Comparison of ENCODE assay signal across 8 cellular contexts in the genomic region with DNA sequence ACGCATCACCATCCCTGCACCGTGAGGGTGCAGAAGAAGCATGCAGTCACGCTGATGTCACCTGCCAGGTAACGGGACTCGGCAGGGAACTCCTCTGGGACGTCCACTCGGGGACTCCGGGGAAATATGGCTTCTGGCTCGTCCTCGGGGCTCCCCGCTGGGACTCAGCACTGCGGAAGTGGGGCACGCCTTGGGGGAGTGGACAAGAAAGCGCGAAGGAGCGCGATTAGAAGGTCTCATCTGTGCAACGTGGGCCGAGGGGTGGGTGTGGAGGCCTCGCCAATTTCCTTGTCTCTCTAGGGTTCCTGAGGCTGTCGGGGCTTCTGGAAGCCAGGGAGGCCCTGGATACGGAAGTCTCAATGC. TPM values are rescaled to one million over a fixed set of nuclear protein-coding genes. Genes with fewer than 3 reads are reported as not detected.
DNase-seq lines count a peak whose midpoint lies in the region; ATAC-seq and TF ChIP-seq lines count a peak whose summit lies in the region.

No MANE protein-coding gene starts in this region.

- peak; percentile 29 to 66 for DNase-seq in NCI-H526 (lab: John Stamatoyannopoulos, UW)
- DNase-seq in NCI-H526 treated with DMSO at 0.1 percent for 48 hours (lab: John Stamatoyannopoulos, UW) = no peak
- DNase-seq in SK-N-DZ (ENCODE audit: low spot score) = peak; percentile 29
- peak; percentile 57 for DNase-seq in activated naive CD4-positive, alpha-beta T cell treated with anti-CD3 and anti-CD28 coated beads, Interleukin-2, amount 50 U/mL, for 16 hours
- peak; percentile 43 to 76 (median 56) for DNase-seq in heart left ventricle
- DNase-seq in prostate gland (ENCODE audit: low spot score) = peak; percentile 38

- H3K4me3 ChIP-seq in heart left ventricle = peak overlapping the region; percentile 51 to 97 (median 86)
- peak overlapping the region; percentile 77 to 94 for H3K4me3 ChIP-seq in prostate gland

- peak overlapping the region; percentile 75 to 97 (median 94) for H3K27ac ChIP-seq in heart left ventricle
- H3K27ac ChIP-seq in prostate gland = peak overlapping the region; percentile 89 to 93

- H3K9me3 ChIP-seq in heart left ventricle (no peaks in the 10 kb centered on the region), prostate gland (no peaks in the 10 kb centered on the region)

- H3K36me3 ChIP-seq in heart left ventricle = peaks cover 0 to 7% (median 0%) of the 10 kb centered on the region in 9 donors
- no peaks in the 10 kb centered on the region for H3K36me3 ChIP-seq in prostate gland

- TF ChIP-seq CTCF in heart left ventricle (IDR thresholded peaks at IDR 0.05) (no peak), prostate gland (IDR thresholded peaks at IDR 0.05) (no peak)

- intact Hi-C loops in heart left ventricle (cut with DNase I) (loop anchor here in 2 of 10 donors (10.0 kb wide), 2 partner anchors 660 to 960 kb away; a partner anchor contains a TSS), prostate gland (cut with DNase I) (no loop called here)

- ATAC-seq in heart left ventricle (peak in 2 of 4 donors; percentile 1 to 9), GM21737 (IDR thresholded peaks at IDR 0.05; ENCODE audit: unreplicated experiment) (no peak), GM18870 (IDR thresholded peaks at IDR 0.05; ENCODE audit: unreplicated experiment) (no peak)

- peaks cover 0 to 71% (median 54%) of the 10 kb centered on the region in 12 donors for H3K4me1 ChIP-seq in heart left ventricle
- H3K4me1 ChIP-seq in prostate gland (replicated peaks) = peaks cover 7% of the 10 kb centered on the region

- H3K27me3 ChIP-seq in heart left ventricle (no peaks in the 10 kb centered on the region), prostate gland (replicated peaks; ENCODE audit: insufficient read depth) (no peaks in the 10 kb centered on the region)

- TF ChIP-seq POLR2A in heart left ventricle (IDR thresholded peaks at IDR 0.05) = no peak
- no peak for TF ChIP-seq POLR2A in prostate gland (IDR thresholded peaks at IDR 0.05)

- 0 to 1% (median 0%) methylated on average over 11 to 22 of the region's 22 CpGs for WGBS in heart left ventricle, 4 donors
- WGBS in prostate gland = under 1% methylated on average over 22 of the region's 22 CpGs

RNA-seq across cellular contexts. Expression of a gene that starts 0.9 kb away (rescaled TPM):
- 14.6 and 21.9 TPM in 2 replicates for polyA plus RNA-seq in SK-N-DZ (2014; cell fraction: cytosol; rRNA removed)
- 15.3 and 17.0 TPM in 2 replicates for polyA plus RNA-seq in SK-N-DZ (2014; cell fraction: nucleus; rRNA removed)
- total RNA-seq in heart left ventricle (10 to 100 TPM; 17.7 to 44.3 (median 28.3) TPM), prostate gland (10 to 100 TPM; 15.5 to 16.4 TPM)
- 10 to 100 TPM; 10.3 to 17.2 TPM for polyA plus RNA-seq in heart left ventricle

RNA-seq across cellular contexts. Expression of a gene that starts 1.4 kb away (rescaled TPM):
- 167 and 193 TPM in 2 replicates for polyA plus RNA-seq in SK-N-DZ (2014; cell fraction: cytosol; rRNA removed)
- polyA plus RNA-seq in SK-N-DZ (2014; cell fraction: nucleus; rRNA removed) = 87.9 and 91.2 TPM in 2 replicates
- total RNA-seq in heart left ventricle (100 to 1,000 TPM; 195 to 808 (median 308) TPM), prostate gland (10 to 100 TPM; 31.0 to 33.5 TPM)
- polyA plus RNA-seq in heart left ventricle = 100 to 1,000 TPM; 214 to 253 TPM

Comparison
In these comparisons a context has a peak if more than half of its experiments do, and no peak if none do; other contexts are left out.
1. RNA of a gene that starts 1.4 kb away (total RNA-seq): 195 to 808 TPM in heart left ventricle; 31.0 to 33.5 TPM in prostate gland; every median in the first group is over 4 times any median in the second.